ENCODE assay signal across 17 cellular contexts in genomic region chr21:44594406-44594916, GRCh38. TPM values are rescaled to one million over a fixed set of nuclear protein-coding genes. Genes with fewer than 3 reads are reported as not detected.
DNase-seq lines count a peak whose midpoint lies in the region; ATAC-seq and TF ChIP-seq lines count a peak whose summit lies in the region.
"Had no signal": no experiment of that assay in that cellular context is flagged by ENCODE, and none has a peak within 500 bp of the region (broad histone marks: within the 10 kb centered on the region; RNA-seq: fewer than 3 reads in every experiment).

No MANE protein-coding gene starts in this region.

- no peak overlapping the region for H3K4me3 ChIP-seq in GM23338

- no peak overlapping the region for H3K27ac ChIP-seq in GM23338 (ENCODE audit: low read depth)

- H4K20me1 ChIP-seq in GM23338 (replicated peaks; ENCODE audit: insufficient read depth): no peaks in the 10 kb centered on the region

- ATAC-seq in activated naive CD4-positive, alpha-beta T cell treated with anti-CD3 and anti-CD28 coated beads, Interleukin-2, amount 50 U/mL, for 72 hours: no peak
- no peak for ATAC-seq in GM23338

- H3K27ac Mint-ChIP-seq in activated naive CD4-positive, alpha-beta T cell treated with anti-CD3 and anti-CD28 coated beads for 36 hours: peak overlapping the region; percentile 4
- peak overlapping the region in 1 of 2 donors; percentile 77 for H3K27ac Mint-ChIP-seq in activated naive CD4-positive, alpha-beta T cell treated with anti-CD3 and anti-CD28 coated beads, Interleukin-2, amount 50 U/mL, for 72 hours
- H3K27ac Mint-ChIP-seq in GM23338: no peak overlapping the region

- peaks cover 5% of the 10 kb centered on the region for H3K9me3 Mint-ChIP-seq in activated naive CD4-positive, alpha-beta T cell treated with anti-CD3 and anti-CD28 coated beads for 36 hours
- H3K9me3 Mint-ChIP-seq in activated naive CD4-positive, alpha-beta T cell treated with anti-CD3 and anti-CD28 coated beads, Interleukin-2, amount 50 U/mL, for 72 hours: peaks cover 4 to 5% of the 10 kb centered on the region in 2 donors
- H3K9me3 Mint-ChIP-seq in GM23338: peaks cover 5% of the 10 kb centered on the region; the same call in 2 of the 3 replicates

- intact Hi-C loops in activated naive CD4-positive, alpha-beta T cell treated with anti-CD3 and anti-CD28 coated beads for 36 hours (cut with micrococcal nuclease): no loop called here

- TF ChIP-seq CTCF in GM23338 (conservative IDR thresholded peaks at IDR 0.05; ENCODE audit: low read depth in 2 of 2): no peak

- no peaks in the 10 kb centered on the region for H3K36me3 ChIP-seq in GM23338 (ENCODE audit: insufficient read depth)

- TF ChIP-seq POLR2A in erythroblast (IDR thresholded peaks at IDR 0.05; ENCODE audit: low read length): no peak

- no peaks in the 10 kb centered on the region for H3K27me3 ChIP-seq in GM23338 (ENCODE audit: insufficient read depth)

- no peak overlapping the region for H2AFZ ChIP-seq in GM23338

- DNase-seq in activated naive CD4-positive, alpha-beta T cell treated with anti-CD3 and anti-CD28 coated beads for 36 hours: no peak
- no peak for DNase-seq in activated naive CD4-positive, alpha-beta T cell treated with anti-CD3 and anti-CD28 coated beads, Interleukin-2, amount 50 U/mL, for 72 hours (ENCODE audit: low spot score in 2 of 2)
- no peak for DNase-seq in GM23338 (ENCODE audit: low spot score)
- peak; percentile 75 to 80 for DNase-seq in erythroblast (lab: John Stamatoyannopoulos, UW)
- DNase-seq in stimulated activated CD8-positive, alpha-beta memory T cell treated with anti-CD3 and anti-CD28 coated beads, Interleukin-4, amount 100 ng/mL, for 48 hours: peak; percentile 10
- no peak for DNase-seq in activated CD4-positive, alpha-beta T cell treated with anti-CD3 and anti-CD28 coated beads for 4 hours
- DNase-seq in mesenteric fat pad (ENCODE audit: low spot score): no peak
- DNase-seq: C1 segment of cervical spinal cord; COR-L47; DMS153; NCI-H2171; NCI-H446 treated with DMSO at 0.1 percent for 48 hours; NK-92 treated with Interleukin-12 subunit alpha and Interleukin-12 subunit beta, amount 100 ng/mL, for 24 hours; SHP77 treated with DMSO at 0.1 percent for 48 hours had no signal

- no peaks in the 10 kb centered on the region for H3K36me3 Mint-ChIP-seq in activated naive CD4-positive, alpha-beta T cell treated with anti-CD3 and anti-CD28 coated beads for 36 hours (ENCODE audit: low read depth)
- H3K36me3 Mint-ChIP-seq in activated naive CD4-positive, alpha-beta T cell treated with anti-CD3 and anti-CD28 coated beads, Interleukin-2, amount 50 U/mL, for 72 hours: peaks cover 0 to 5% of the 10 kb centered on the region in 2 donors
- H3K36me3 Mint-ChIP-seq in GM23338 (ENCODE audit: low read depth): no peaks in the 10 kb centered on the region; the same call in 2 of the 3 replicates

- H3K27me3 Mint-ChIP-seq in activated naive CD4-positive, alpha-beta T cell treated with anti-CD3 and anti-CD28 coated beads for 36 hours (ENCODE audit: low read depth): no peaks in the 10 kb centered on the region
- peaks cover 3% of the 10 kb centered on the region for H3K27me3 Mint-ChIP-seq in GM23338 (ENCODE audit: insufficient read depth, low read depth, poor library complexity)

- no peaks in the 10 kb centered on the region for H3K79me2 ChIP-seq in GM23338 (replicated peaks; ENCODE audit: insufficient read depth)

- no peaks in the 10 kb centered on the region for H3K4me1 Mint-ChIP-seq in activated naive CD4-positive, alpha-beta T cell treated with anti-CD3 and anti-CD28 coated beads for 36 hours (ENCODE audit: low read depth)
- peaks cover 28% of the 10 kb centered on the region for H3K4me1 Mint-ChIP-seq in GM23338

- CTCF ChIA-PET in activated naive CD4-positive, alpha-beta T cell treated with anti-CD3 and anti-CD28 coated beads for 36 hours (lab: Charles Lee): interaction anchor here (0.7 kb wide), 1 partner anchor 615 kb away, joined by 3 read pairs; no protein-coding TSS in a partner anchor

- no peaks in the 10 kb centered on the region for H3K9me2 ChIP-seq in GM23338 (ENCODE audit: insufficient read depth)

- H3K4me1 ChIP-seq in GM23338 (ENCODE audit: insufficient read depth): peaks cover 20% of the 10 kb centered on the region

- H3K4me2 ChIP-seq in GM23338: 0 out of 2 replicates have a peak overlapping the region, but pooled peaks have one; percentile 32

- 0 out of 2 replicates have a peak, but pooled peaks cover 4% of the 10 kb centered on the region for H3F3A ChIP-seq in GM23338 (replicated peaks; ENCODE audit: low read depth)

- no peak overlapping the region for H3K4me3 Mint-ChIP-seq in activated naive CD4-positive, alpha-beta T cell treated with anti-CD3 and anti-CD28 coated beads for 36 hours
- no peak overlapping the region for H3K4me3 Mint-ChIP-seq in GM23338

TF ChIP-seq in GM23338, 12 proteins besides CTCF, POLR2A, EP300 and RAD21 (continues in another document):
- TF ChIP-seq STAT1 (IDR thresholded peaks at IDR 0.05; ENCODE audit: unreplicated experiment) (no peak), EZH2phosphoT487 (IDR thresholded peaks at IDR 0.05; ENCODE audit: unreplicated experiment) (no peak), ETS1 (IDR thresholded peaks at IDR 0.05) (no peak), EZH2 (IDR thresholded peaks at IDR 0.05; ENCODE audit: low read depth, unreplicated experiment) (no peak), JUNB (IDR thresholded peaks at IDR 0.05; ENCODE audit: unreplicated experiment) (no peak)

RNA-seq across cellular contexts. Expression of gene KRTAP10-6, which starts 2.2 kb away (rescaled TPM):
- not detected for total RNA-seq in activated naive CD4-positive, alpha-beta T cell treated with anti-CD3 and anti-CD28 coated beads for 36 hours
- not detected for total RNA-seq in activated naive CD4-positive, alpha-beta T cell treated with anti-CD3 and anti-CD28 coated beads, Interleukin-2, amount 50 U/mL, for 72 hours
- total RNA-seq in GM23338 (2014; rRNA removed; shearing (Covaris generic)): not detected in 2 replicates
- polyA plus RNA-seq in GM23338 (2016; fragmentation: Nextera tagmentation; extraction: Ambion mirVana): not detected in 2 replicates
- total RNA-seq in mesenteric fat pad: not detected
- total RNA-seq: H4, HT-29, OCI-LY7 had no signal

RNA-seq across cellular contexts. Expression of gene KRTAP10-7, which starts 5.9 kb away (rescaled TPM):
- total RNA-seq in activated naive CD4-positive, alpha-beta T cell treated with anti-CD3 and anti-CD28 coated beads for 36 hours: not detected
- total RNA-seq in activated naive CD4-positive, alpha-beta T cell treated with anti-CD3 and anti-CD28 coated beads, Interleukin-2, amount 50 U/mL, for 72 hours: not detected
- total RNA-seq in GM23338 (2014; rRNA removed; shearing (Covaris generic)): not detected in 2 replicates
- not detected in 2 replicates for polyA plus RNA-seq in GM23338 (2016; fragmentation: Nextera tagmentation; extraction: Ambion mirVana)
- total RNA-seq in mesenteric fat pad: not detected
- total RNA-seq: H4, HT-29, OCI-LY7 had no signal

RNA-seq across cellular contexts. Expression of gene KRTAP10-5, which starts 14.1 kb away (rescaled TPM):
- total RNA-seq in activated naive CD4-positive, alpha-beta T cell treated with anti-CD3 and anti-CD28 coated beads for 36 hours: not detected
- total RNA-seq in activated naive CD4-positive, alpha-beta T cell treated with anti-CD3 and anti-CD28 coated beads, Interleukin-2, amount 50 U/mL, for 72 hours: not detected
- not detected in 2 replicates for total RNA-seq in GM23338 (2014; rRNA removed; shearing (Covaris generic))
- polyA plus RNA-seq in GM23338 (2016; fragmentation: Nextera tagmentation; extraction: Ambion mirVana): not detected in 2 replicates
- total RNA-seq in mesenteric fat pad: not detected
- total RNA-seq: H4, HT-29, OCI-LY7 had no signal

RNA-seq across cellular contexts. Expression of gene KRTAP10-8, which starts 17.4 kb away (rescaled TPM):
- not detected for total RNA-seq in activated naive CD4-positive, alpha-beta T cell treated with anti-CD3 and anti-CD28 coated beads for 36 hours
- total RNA-seq in activated naive CD4-positive, alpha-beta T cell treated with anti-CD3 and anti-CD28 coated beads, Interleukin-2, amount 50 U/mL, for 72 hours: not detected
- total RNA-seq in GM23338 (2014; rRNA removed; shearing (Covaris generic)): not detected in 2 replicates
- polyA plus RNA-seq in GM23338 (2016; fragmentation: Nextera tagmentation; extraction: Ambion mirVana): not detected in 2 replicates
- total RNA-seq in mesenteric fat pad: not detected
- total RNA-seq: H4, HT-29, OCI-LY7 had no signal

RNA-seq across cellular contexts. Expression of gene KRTAP10-4, which starts 20.9 kb away (rescaled TPM):
- total RNA-seq in activated naive CD4-positive, alpha-beta T cell treated with anti-CD3 and anti-CD28 coated beads for 36 hours: not detected
- total RNA-seq in activated naive CD4-positive, alpha-beta T cell treated with anti-CD3 and anti-CD28 coated beads, Interleukin-2, amount 50 U/mL, for 72 hours: not detected
- total RNA-seq in GM23338 (2014; rRNA removed; shearing (Covaris generic)): not detected in 2 replicates
- not detected in 2 replicates for polyA plus RNA-seq in GM23338 (2016; fragmentation: Nextera tagmentation; extraction: Ambion mirVana)
- total RNA-seq in mesenteric fat pad: not detected
- total RNA-seq: H4, HT-29, OCI-LY7 had no signal

Comparison
In these comparisons a context has a peak if more than half of its experiments do, and no peak if none do; other contexts are left out.
1. DNase-seq: peak in erythroblast (2 of 2) and stimulated activated CD8-positive, alpha-beta memory T cell treated with anti-CD3 and anti-CD28 coated beads, Interleukin-4, amount 100 ng/mL, for 48 hours (single experiment); none in activated naive CD4-positive, alpha-beta T cell treated with anti-CD3 and anti-CD28 coated beads for 36 hours (single experiment), activated naive CD4-positive, alpha-beta T cell treated with anti-CD3 and anti-CD28 coated beads, Interleukin-2, amount 50 U/mL, for 72 hours (0 of 2), GM23338 (single experiment), activated CD4-positive, alpha-beta T cell treated with anti-CD3 and anti-CD28 coated beads for 4 hours (0 of 2) and mesenteric fat pad (single experiment).